In the genomic region with DNA sequence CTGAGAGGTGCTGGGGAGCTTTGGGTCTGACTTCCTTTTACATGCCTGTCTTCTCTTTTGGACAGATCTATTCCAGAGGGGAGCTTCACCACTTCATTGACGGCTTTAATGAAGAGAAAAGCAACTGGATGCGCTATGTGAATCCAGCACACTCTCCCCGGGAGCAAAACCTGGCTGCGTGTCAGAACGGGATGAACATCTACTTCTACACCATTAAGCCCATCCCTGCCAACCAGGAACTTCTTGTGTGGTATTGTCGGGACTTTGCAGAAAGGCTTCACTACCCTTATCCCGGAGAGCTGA, we compare ENCODE assay signal across 9 cellular contexts. TPM values are rescaled to one million over a fixed set of nuclear protein-coding genes. Genes with fewer than 3 reads are reported as not detected.
DNase-seq lines count a peak whose midpoint lies in the region; ATAC-seq and TF ChIP-seq lines count a peak whose summit lies in the region.
"Had no signal": no experiment of that assay in that cellular context is flagged by ENCODE, and none has a peak within 500 bp of the region (broad histone marks: within the 10 kb centered on the region; RNA-seq: fewer than 3 reads in every experiment).

No MANE protein-coding gene starts in this region.

- ATAC-seq in activated CD4-positive, alpha-beta T cell treated with anti-CD3 and anti-CD28 coated beads for 36 hours = no peak
- ATAC-seq in T-helper 17 cell (no peak), HG03457 (IDR thresholded peaks at IDR 0.05; ENCODE audit: unreplicated experiment) (no peak), GM21723 (IDR thresholded peaks at IDR 0.05; ENCODE audit: unreplicated experiment) (no peak)
- ATAC-seq in stimulated activated naive CD8-positive, alpha-beta T cell treated with anti-CD3 and anti-CD28 coated beads, Interleukin-15, amount 100 ng/mL, for 72 hours = no peak

- POLR2A ChIA-PET in activated CD4-positive, alpha-beta T cell treated with anti-CD3 and anti-CD28 coated beads for 36 hours (lab: Charles Lee) = interaction anchor here (0.5 to 2.9 kb wide), 13 partner anchors 9 to 452 kb away, joined by 3 to 17 read pairs (median 5); partner anchors contain the start of gene PRDM1

- no peaks in the 10 kb centered on the region for H3K9me3 ChIP-seq in T-helper 17 cell (ENCODE audit: control insufficient read depth, low read length, poor library complexity, severe bottlenecking)

- in situ Hi-C loops in ACHN (cut with HindIII; ENCODE audit: low pct_ligation_motif_present, low pct_unique_long_range_greater_than_20kb, low sequenced_read_pairs) = no loop called here

- peaks cover 10% of the 10 kb centered on the region for H3K27me3 Mint-ChIP-seq in activated CD4-positive, alpha-beta T cell treated with anti-CD3 and anti-CD28 coated beads for 36 hours
- H3K27me3 Mint-ChIP-seq in T-helper 17 cell = no peaks in the 10 kb centered on the region
- H3K27me3 Mint-ChIP-seq in stimulated activated naive CD8-positive, alpha-beta T cell treated with anti-CD3 and anti-CD28 coated beads, Interleukin-15, amount 100 ng/mL, for 72 hours = peaks cover 9% of the 10 kb centered on the region

- H3K36me3 Mint-ChIP-seq in activated CD4-positive, alpha-beta T cell treated with anti-CD3 and anti-CD28 coated beads for 36 hours (ENCODE audit: low read depth) = peaks cover 42% of the 10 kb centered on the region
- H3K36me3 Mint-ChIP-seq in T-helper 17 cell (ENCODE audit: low read depth) = peaks cover 18% of the 10 kb centered on the region

- H3K9me3 Mint-ChIP-seq in activated CD4-positive, alpha-beta T cell treated with anti-CD3 and anti-CD28 coated beads for 36 hours (ENCODE audit: low read depth) = no peaks in the 10 kb centered on the region
- no peaks in the 10 kb centered on the region for H3K9me3 Mint-ChIP-seq in stimulated activated naive CD8-positive, alpha-beta T cell treated with anti-CD3 and anti-CD28 coated beads, Interleukin-15, amount 100 ng/mL, for 72 hours

- H3K4me1 Mint-ChIP-seq in activated CD4-positive, alpha-beta T cell treated with anti-CD3 and anti-CD28 coated beads for 36 hours = peaks cover 93% of the 10 kb centered on the region
- peaks cover 58% of the 10 kb centered on the region for H3K4me1 Mint-ChIP-seq in T-helper 17 cell
- H3K4me1 Mint-ChIP-seq in stimulated activated naive CD8-positive, alpha-beta T cell treated with anti-CD3 and anti-CD28 coated beads, Interleukin-15, amount 100 ng/mL, for 72 hours = peaks cover 90% of the 10 kb centered on the region

- peak overlapping the region; percentile 40 to 71 for H3K4me3 ChIP-seq in foreskin fibroblast (ENCODE audit: low read depth in 1 of 2, low read length in 2 of 2)

- peak overlapping the region; percentile 82 for H3K4me3 Mint-ChIP-seq in activated CD4-positive, alpha-beta T cell treated with anti-CD3 and anti-CD28 coated beads for 36 hours
- peak overlapping the region; percentile 99 for H3K4me3 Mint-ChIP-seq in T-helper 17 cell
- peak overlapping the region; percentile 88 to 95 for H3K4me3 Mint-ChIP-seq in stimulated activated naive CD8-positive, alpha-beta T cell treated with anti-CD3 and anti-CD28 coated beads, Interleukin-15, amount 100 ng/mL, for 72 hours

- TF ChIP-seq CTCF in foreskin fibroblast (IDR thresholded peaks at IDR 0.05; ENCODE audit: low read depth, low read length) = no peak

- CTCF ChIA-PET in activated CD4-positive, alpha-beta T cell treated with anti-CD3 and anti-CD28 coated beads for 36 hours (lab: Charles Lee) = interaction anchor here (0.6 to 2.4 kb wide), 11 partner anchors 9 to 124 kb away, joined by 3 to 14 read pairs (median 4); partner anchors contain the start of gene PRDM1

- DNase-seq in activated CD4-positive, alpha-beta T cell treated with anti-CD3 and anti-CD28 coated beads for 36 hours = no peak
- no peak for DNase-seq in activated CD4-positive, alpha-beta T cell treated with anti-CD3 and anti-CD28 coated beads for 48 hours
- DNase-seq in T-helper 17 cell (no peak), foreskin fibroblast (peak in 1 of 2 donors; percentile 35), ACHN (no peak)
- no peak for DNase-seq in stimulated activated naive CD8-positive, alpha-beta T cell treated with anti-CD3 and anti-CD28 coated beads, Interleukin-15, amount 100 ng/mL, for 72 hours
- DNase-seq: Kasumi-1 had no signal

- intact Hi-C loops in activated CD4-positive, alpha-beta T cell treated with anti-CD3 and anti-CD28 coated beads for 36 hours (cut with DNase I, micrococcal nuclease) = loop anchor here (2.0 to 5.0 kb wide), 13 partner anchors 96 to 1723 kb away; partner anchors contain the start of genes ATG5 (in 1 of the 2) and SCML4 (in 1 of the 2)

- peak overlapping the region; percentile 98 for H3K27ac Mint-ChIP-seq in activated CD4-positive, alpha-beta T cell treated with anti-CD3 and anti-CD28 coated beads for 36 hours
- H3K27ac Mint-ChIP-seq in T-helper 17 cell = peak overlapping the region; percentile 98
- H3K27ac Mint-ChIP-seq in stimulated activated naive CD8-positive, alpha-beta T cell treated with anti-CD3 and anti-CD28 coated beads, Interleukin-15, amount 100 ng/mL, for 72 hours = peak overlapping the region; percentile 69 to 98

RNA-seq across cellular contexts. Expression of gene PRDM1, which starts 13.1 kb away (rescaled TPM):
- 10 to 100 TPM; 20.1 to 35.6 TPM for total RNA-seq in activated CD4-positive, alpha-beta T cell treated with anti-CD3 and anti-CD28 coated beads for 36 hours
- 100 to 1,000 TPM; 122 to 141 TPM for total RNA-seq in T-helper 17 cell
